Comparison of ENCODE assay signal across 10 cellular contexts in genomic region chr11:114044042-114044871, GRCh38. TPM values are rescaled to one million over a fixed set of nuclear protein-coding genes. Genes with fewer than 3 reads are reported as not detected.
DNase-seq lines count a peak whose midpoint lies in the region; ATAC-seq lines count a peak whose summit lies in the region.
"Had no signal": no experiment of that assay in that cellular context is flagged by ENCODE, and none has a peak within 500 bp of the region (broad histone marks: within the 10 kb centered on the region; RNA-seq: fewer than 3 reads in every experiment).

No MANE protein-coding gene starts in this region.

- ATAC-seq in activated CD4-positive, alpha-beta T cell treated with anti-CD3 and anti-CD28 coated beads for 36 hours, result peak; percentile 19
- peak; percentile 86 for ATAC-seq in activated T-helper 17 cell treated with anti-CD3 and anti-CD28 coated beads, Interleukin-2, amount 50 U/mL, for 72 hours (replicated peaks)

- peaks cover 12% of the 10 kb centered on the region for H3K4me1 Mint-ChIP-seq in activated CD4-positive, alpha-beta T cell treated with anti-CD3 and anti-CD28 coated beads for 36 hours
- H3K4me1 Mint-ChIP-seq in activated T-helper 17 cell treated with anti-CD3 and anti-CD28 coated beads, Interleukin-2, amount 50 U/mL, for 72 hours, result peaks cover 16% of the 10 kb centered on the region

- CTCF ChIA-PET in activated CD4-positive, alpha-beta T cell treated with anti-CD3 and anti-CD28 coated beads for 36 hours (lab: Charles Lee), result interaction anchor here (0.6 to 2.0 kb wide), 6 partner anchors 8 to 219 kb away, joined by 3 to 9 read pairs (median 4); no protein-coding TSS in a partner anchor

- no peaks in the 10 kb centered on the region for H3K27me3 Mint-ChIP-seq in activated CD4-positive, alpha-beta T cell treated with anti-CD3 and anti-CD28 coated beads for 36 hours
- H3K27me3 Mint-ChIP-seq in activated T-helper 17 cell treated with anti-CD3 and anti-CD28 coated beads, Interleukin-2, amount 50 U/mL, for 72 hours, result no peaks in the 10 kb centered on the region
- H3K27me3 Mint-ChIP-seq: activated T-cell treated with anti-CD3 and anti-CD28 coated beads, Interleukin-2, amount 50 U/mL, for 24 hours had no signal

- H3K9me3 Mint-ChIP-seq in activated CD4-positive, alpha-beta T cell treated with anti-CD3 and anti-CD28 coated beads for 36 hours (ENCODE audit: low read depth), result no peaks in the 10 kb centered on the region
- H3K9me3 Mint-ChIP-seq in activated T-helper 17 cell treated with anti-CD3 and anti-CD28 coated beads, Interleukin-2, amount 50 U/mL, for 72 hours, result no peaks in the 10 kb centered on the region
- H3K9me3 Mint-ChIP-seq: activated T-cell treated with anti-CD3 and anti-CD28 coated beads, Interleukin-2, amount 50 U/mL, for 24 hours had no signal

- DNase-seq in activated CD4-positive, alpha-beta T cell treated with anti-CD3 and anti-CD28 coated beads for 36 hours, result no peak
- DNase-seq in activated CD4-positive, alpha-beta T cell treated with anti-CD3 and anti-CD28 coated beads, Interleukin-2, amount 50 U/mL, for 48 hours, result no peak
- DNase-seq in islet precursor cell, result peak; percentile 33
- peak; percentile 90 for DNase-seq in smooth muscle cell of the brain vasculature (ENCODE audit: low read depth, low spot score)
- DNase-seq in cortex of kidney (lab: John Stamatoyannopoulos, UW), result no peak
- no peak for DNase-seq in C1 segment of cervical spinal cord (lab: John Stamatoyannopoulos, UW)
- DNase-seq in NCI-H1694 treated with DMSO at 0.1 percent for 48 hours (lab: John Stamatoyannopoulos, UW), result no peak
- DNase-seq: activated T-cell treated with anti-CD3 and anti-CD28 coated beads, Interleukin-2, amount 50 U/mL, for 24 hours; stimulated activated CD4-positive, alpha-beta T cell treated with anti-CD3 and anti-CD28 coated beads, Interleukin-4, amount 100 ng/mL, for 1 hour had no signal

- no peaks in the 10 kb centered on the region for H3K36me3 Mint-ChIP-seq in activated CD4-positive, alpha-beta T cell treated with anti-CD3 and anti-CD28 coated beads for 36 hours (ENCODE audit: low read depth)
- no peaks in the 10 kb centered on the region for H3K36me3 Mint-ChIP-seq in activated T-helper 17 cell treated with anti-CD3 and anti-CD28 coated beads, Interleukin-2, amount 50 U/mL, for 72 hours (ENCODE audit: low read depth)

- no peak overlapping the region for H3K4me3 Mint-ChIP-seq in activated CD4-positive, alpha-beta T cell treated with anti-CD3 and anti-CD28 coated beads for 36 hours
- peak overlapping the region; percentile 26 for H3K4me3 Mint-ChIP-seq in activated T-helper 17 cell treated with anti-CD3 and anti-CD28 coated beads, Interleukin-2, amount 50 U/mL, for 72 hours
- H3K4me3 Mint-ChIP-seq: activated T-cell treated with anti-CD3 and anti-CD28 coated beads, Interleukin-2, amount 50 U/mL, for 24 hours had no signal

- intact Hi-C loops in activated CD4-positive, alpha-beta T cell treated with anti-CD3 and anti-CD28 coated beads for 36 hours (cut with DNase I, micrococcal nuclease), result no loop called here

- POLR2A ChIA-PET in activated CD4-positive, alpha-beta T cell treated with anti-CD3 and anti-CD28 coated beads for 36 hours (lab: Charles Lee), result interaction anchor here (0.6 kb wide), 1 partner anchor 39 kb away, joined by 3 read pairs; no protein-coding TSS in a partner anchor

- no peak overlapping the region for H3K27ac Mint-ChIP-seq in activated CD4-positive, alpha-beta T cell treated with anti-CD3 and anti-CD28 coated beads for 36 hours
- H3K27ac Mint-ChIP-seq in activated T-helper 17 cell treated with anti-CD3 and anti-CD28 coated beads, Interleukin-2, amount 50 U/mL, for 72 hours, result peak overlapping the region; percentile 55
- H3K27ac Mint-ChIP-seq: activated T-cell treated with anti-CD3 and anti-CD28 coated beads, Interleukin-2, amount 50 U/mL, for 24 hours had no signal

RNA-seq across cellular contexts. Expression of gene ZBTB16, which starts 15.3 kb away (rescaled TPM):
- 1 to 10 TPM; 3.0 to 4.6 TPM for total RNA-seq in activated CD4-positive, alpha-beta T cell treated with anti-CD3 and anti-CD28 coated beads for 36 hours
- 10 to 100 TPM in 1 of 2 donors, 1 to 10 TPM in 1; 6.1 to 10.6 TPM for total RNA-seq in activated T-helper 17 cell treated with anti-CD3 and anti-CD28 coated beads, Interleukin-2, amount 50 U/mL, for 72 hours

Comparison
In these comparisons a context has a peak if more than half of its experiments do, and no peak if none do; other contexts are left out.
1. DNase-seq: peak in islet precursor cell (single experiment) and smooth muscle cell of the brain vasculature (single experiment); none in activated CD4-positive, alpha-beta T cell treated with anti-CD3 and anti-CD28 coated beads for 36 hours (single experiment), activated CD4-positive, alpha-beta T cell treated with anti-CD3 and anti-CD28 coated beads, Interleukin-2, amount 50 U/mL, for 48 hours (0 of 2), cortex of kidney (single experiment), C1 segment of cervical spinal cord (0 of 14) and NCI-H1694 treated with DMSO at 0.1 percent for 48 hours (single experiment).